In genomic region chr11:123559418-123559817, GRCh38 we compare ENCODE assay signal across 7 cellular contexts.
DNase-seq lines count a peak whose midpoint lies in the region; ATAC-seq and TF ChIP-seq lines count a peak whose summit lies in the region.

No MANE protein-coding gene starts in this region.

- in situ Hi-C loops in GM23248 (cut with MboI) = no loop called here

- peak; percentile 43 for TF ChIP-seq CTCF in VCaP (conservative IDR thresholded peaks at IDR 0.05)

- no peak overlapping the region for H3K27ac Mint-ChIP-seq in T-cell

- H3K9ac ChIP-seq in GM23248 (peak overlapping the region; percentile 89), iPS-20b (ENCODE audit: low read depth, low read length) (peak overlapping the region; percentile 47; the same call in 1 of the 2 replicates), stomach smooth muscle (ENCODE audit: low read length in 2 of 2) (peak overlapping the region; percentile 29 to 60)

- H3K4me2 ChIP-seq in GM23248 (ENCODE audit: unreplicated experiment) = peak overlapping the region; percentile 93

- H3K4me3 Mint-ChIP-seq in T-cell = peak overlapping the region in 1 of 3 donors; percentile 87

- CTCF ChIA-PET in T-cell (lab: Charles Lee) = interaction anchor here (0.6 to 1.3 kb wide), 3 partner anchors 17 to 474 kb away, joined by 3 to 6 read pairs (median 4); no protein-coding TSS in a partner anchor

- H3K4me1 Mint-ChIP-seq in T-cell = peaks cover 10 to 16% (median 14%) of the 10 kb centered on the region in 3 donors

- H3K36me3 ChIP-seq in GM23248 (ENCODE audit: low read depth) = no peaks in the 10 kb centered on the region
- H3K36me3 ChIP-seq in iPS-20b (ENCODE audit: insufficient read depth, low read depth, low read length) = no peaks in the 10 kb centered on the region
- no peaks in the 10 kb centered on the region for H3K36me3 ChIP-seq in stomach smooth muscle (ENCODE audit: control insufficient read depth in 2 of 2, insufficient read depth in 2 of 2, low read length in 2 of 2)

- H3F3A ChIP-seq in GM23248 (ENCODE audit: insufficient read depth) = peaks cover 13% of the 10 kb centered on the region; the same call in 1 of the 2 replicates

- no peaks in the 10 kb centered on the region for H3K36me3 Mint-ChIP-seq in T-cell

- H3K79me2 ChIP-seq in GM23248 (ENCODE audit: insufficient read depth) = peaks cover 63% of the 10 kb centered on the region

- peak overlapping the region; percentile 64 for H3K4me3 ChIP-seq in GM23248
- H3K4me3 ChIP-seq in iPS-20b (ENCODE audit: low read length) = peak overlapping the region; percentile 45; the same call in 1 of the 2 replicates
- H3K4me3 ChIP-seq in stomach smooth muscle (ENCODE audit: low read length in 2 of 2) = peak overlapping the region; percentile 66 to 73

- ATAC-seq in T-cell (replicated peaks in 1 of 4) = no peak
- no peak for ATAC-seq in GM19035 (IDR thresholded peaks at IDR 0.05; ENCODE audit: unreplicated experiment)
- no peak for ATAC-seq in GM19455 (IDR thresholded peaks at IDR 0.05; ENCODE audit: unreplicated experiment)

- no peaks in the 10 kb centered on the region for H3K9me3 Mint-ChIP-seq in T-cell

- H4K20me1 ChIP-seq in GM23248 (ENCODE audit: insufficient read depth) = no peaks in the 10 kb centered on the region

- H3K27ac ChIP-seq in GM23248 (peak overlapping the region; percentile 90), VCaP (peak overlapping the region; percentile 84), iPS-20b (ENCODE audit: low read length) (no peak overlapping the region), stomach smooth muscle (ENCODE audit: low read length) (peak overlapping the region; percentile 37)

- DNase-seq in GM23248 = peak; percentile 74
- DNase-seq in T-cell = no peak

- H3K27me3 ChIP-seq in GM23248 (replicated peaks; ENCODE audit: insufficient read depth) (no peaks in the 10 kb centered on the region), iPS-20b (ENCODE audit: insufficient read depth, low read length) (no peaks in the 10 kb centered on the region), stomach smooth muscle (ENCODE audit: control insufficient read depth in 1 of 2, insufficient read depth in 2 of 2, low read length in 2 of 2) (peaks cover 0 to 2% of the 10 kb centered on the region in 2 donors)

- H3K4me1 ChIP-seq in GM23248 (ENCODE audit: insufficient read depth) (peaks cover 27% of the 10 kb centered on the region), iPS-20b (ENCODE audit: insufficient read depth, low read length) (peaks cover 23% of the 10 kb centered on the region; the same call in 1 of the 2 replicates), stomach smooth muscle (ENCODE audit: control insufficient read depth, insufficient read depth, low read length) (peaks cover 17% of the 10 kb centered on the region)

- POLR2A ChIA-PET in T-cell (lab: Charles Lee) = interaction anchor here in 1 of 2 donors (0.5 kb wide), 1 partner anchor 65 kb away, joined by 5 read pairs; no protein-coding TSS in a partner anchor

- H3K9me3 ChIP-seq in GM23248 (ENCODE audit: low read depth) (no peaks in the 10 kb centered on the region), iPS-20b (ENCODE audit: insufficient read depth, low read depth, low read length) (no peaks in the 10 kb centered on the region), stomach smooth muscle (ENCODE audit: control insufficient read depth in 2 of 2, low read length in 2 of 2) (no peaks in the 10 kb centered on the region)

- H2AFZ ChIP-seq in GM23248 = peak overlapping the region; percentile 94

- no peaks in the 10 kb centered on the region for H3K27me3 Mint-ChIP-seq in T-cell

- no peaks in the 10 kb centered on the region for H3K9me2 ChIP-seq in GM23248 (ENCODE audit: insufficient read depth)

- WGBS in GM23248 (ENCODE audit: low coverage in 1 of 2, low lambda C conversion rate in 2 of 2, missing lambda C conversion rate in 2 of 2), 2 experiments = 10 to 11% methylated on average over 9 of the region's 9 CpGs
